Comparison of ENCODE assay signal across 27 cellular contexts in genomic region chr22:24083361-24083760, GRCh38.
"Had no signal": no experiment of that assay in that cellular context is flagged by ENCODE, and none has a peak within 500 bp of the region (broad histone marks: within the 10 kb centered on the region; RNA-seq: fewer than 3 reads in every experiment).

No MANE protein-coding gene starts in this region.

- H3K9me3 ChIP-seq: stomach, suprapubic skin, testis, thoracic aorta, thyroid gland, tibial artery, tibial nerve, transverse colon, upper lobe of left lung, upper lobe of right lung, uterus, vagina had no signal

- H3K9me3 Mint-ChIP-seq: stimulated activated effector memory CD8-positive, alpha-beta T cell treated with anti-CD3 and anti-CD28 coated beads, Interleukin-12 subunit alpha, Interleukin-12 subunit beta, amount 100 ng/mL, for 72 hours; stimulated activated naive CD8-positive, alpha-beta T cell treated with anti-CD3 and anti-CD28 coated beads, Interleukin-15, amount 100 ng/mL, for 72 hours; stimulated activated naive CD8-positive, alpha-beta T cell treated with anti-CD3 and anti-CD28 coated beads, Interleukin-15, Interleukin-2, amounts not matched to agents 100 ng/mL and 50 ng/mL, for 24 hours; type B pancreatic cell had no signal

- H3K27ac ChIP-seq: stomach, suprapubic skin, testis, thoracic aorta, thyroid gland, tibial artery, tibial nerve, transverse colon, upper lobe of left lung, upper lobe of right lung, uterus, vagina had no signal

- H3K36me3 ChIP-seq: uterus had no signal

- H3K4me1 Mint-ChIP-seq: stimulated activated effector memory CD8-positive, alpha-beta T cell treated with anti-CD3 and anti-CD28 coated beads, Interleukin-12 subunit alpha, Interleukin-12 subunit beta, amount 100 ng/mL, for 72 hours; stimulated activated naive B cell treated with anti-CD40 and anti-IgM and Interleukin-4, amounts not matched to agents 10 μg/mL and 1 μg/mL and 100 μg/mL, for 72 hours; stimulated activated naive CD8-positive, alpha-beta T cell treated with anti-CD3 and anti-CD28 coated beads, Interleukin-15, amount 100 ng/mL, for 72 hours had no signal

- H3K27me3 ChIP-seq: stomach, suprapubic skin, testis, thyroid gland, tibial artery, tibial nerve, transverse colon, upper lobe of left lung, upper lobe of right lung, uterus, vagina had no signal

- H3K27me3 Mint-ChIP-seq: stimulated activated memory B cell treated with anti-CD40 and anti-IgM and Interleukin-4, amounts not matched to agents 10 μg/mL and 1 μg/mL and 100 μg/mL, for 72 hours; stimulated activated naive B cell treated with anti-CD40 and anti-IgM and Interleukin-4, amounts not matched to agents 10 μg/mL and 1 μg/mL and 100 μg/mL, for 72 hours; stimulated activated naive CD8-positive, alpha-beta T cell treated with anti-CD3 and anti-CD28 coated beads, Interleukin-15, amount 100 ng/mL, for 72 hours; stimulated activated naive CD8-positive, alpha-beta T cell treated with anti-CD3 and anti-CD28 coated beads, Interleukin-15, Interleukin-2, amounts not matched to agents 100 ng/mL and 50 ng/mL, for 24 hours; type B pancreatic cell had no signal

- ATAC-seq: stimulated activated effector memory CD8-positive, alpha-beta T cell treated with anti-CD3 and anti-CD28 coated beads, Interleukin-12 subunit alpha, Interleukin-12 subunit beta, amount 100 ng/mL, for 72 hours; stimulated activated memory B cell treated with anti-CD40 and anti-IgM and Interleukin-4, amounts not matched to agents 10 μg/mL and 1 μg/mL and 100 μg/mL, for 72 hours; stimulated activated naive B cell treated with anti-CD40 and anti-IgM and Interleukin-4, amounts not matched to agents 10 μg/mL and 1 μg/mL and 100 μg/mL, for 72 hours; stimulated activated naive CD8-positive, alpha-beta T cell treated with anti-CD3 and anti-CD28 coated beads, Interleukin-15, amount 100 ng/mL, for 72 hours; stimulated activated naive CD8-positive, alpha-beta T cell treated with anti-CD3 and anti-CD28 coated beads, Interleukin-15, Interleukin-2, amounts not matched to agents 100 U/mL and 50 U/mL, for 24 hours; upper lobe of right lung had no signal

- H3K4me3 Mint-ChIP-seq: stimulated activated effector memory CD8-positive, alpha-beta T cell treated with anti-CD3 and anti-CD28 coated beads, Interleukin-12 subunit alpha, Interleukin-12 subunit beta, amount 100 ng/mL, for 72 hours; stimulated activated memory B cell treated with anti-CD40 and anti-IgM and Interleukin-4, amounts not matched to agents 10 μg/mL and 1 μg/mL and 100 μg/mL, for 72 hours; stimulated activated naive B cell treated with anti-CD40 and anti-IgM and Interleukin-4, amounts not matched to agents 10 μg/mL and 1 μg/mL and 100 μg/mL, for 72 hours; stimulated activated naive CD8-positive, alpha-beta T cell treated with anti-CD3 and anti-CD28 coated beads, Interleukin-15, amount 100 ng/mL, for 72 hours; stimulated activated naive CD8-positive, alpha-beta T cell treated with anti-CD3 and anti-CD28 coated beads, Interleukin-15, Interleukin-2, amounts not matched to agents 100 ng/mL and 50 ng/mL, for 24 hours; type B pancreatic cell had no signal

- H3K4me3 ChIP-seq: stomach, suprapubic skin, testis, thoracic aorta, thyroid gland, tibial artery, tibial nerve, transverse colon, upper lobe of left lung, upper lobe of right lung, uterus, vagina had no signal

- H3K27ac Mint-ChIP-seq: stimulated activated effector memory CD8-positive, alpha-beta T cell treated with anti-CD3 and anti-CD28 coated beads, Interleukin-12 subunit alpha, Interleukin-12 subunit beta, amount 100 ng/mL, for 72 hours; stimulated activated memory B cell treated with anti-CD40 and anti-IgM and Interleukin-4, amounts not matched to agents 10 μg/mL and 1 μg/mL and 100 μg/mL, for 72 hours; stimulated activated naive B cell treated with anti-CD40 and anti-IgM and Interleukin-4, amounts not matched to agents 10 μg/mL and 1 μg/mL and 100 μg/mL, for 72 hours; stimulated activated naive CD8-positive, alpha-beta T cell treated with anti-CD3 and anti-CD28 coated beads, Interleukin-15, Interleukin-2, amounts not matched to agents 100 ng/mL and 50 ng/mL, for 24 hours; type B pancreatic cell had no signal

- H3K4me1 ChIP-seq: stomach, suprapubic skin, testis, thyroid gland, tibial artery, tibial nerve, transverse colon, upper lobe of left lung, upper lobe of right lung, uterus, vagina had no signal

- DNase-seq: stimulated activated CD4-positive, alpha-beta T cell treated with anti-CD3 and anti-CD28 coated beads, Interleukin-2, amount 100 ng/mL, for 48 hours; stimulated activated CD4-positive, alpha-beta T cell treated with anti-CD3 and anti-CD28 coated beads, Interleukin-4, amount 100 ng/mL, for 1 hour; stimulated activated CD4-positive, alpha-beta T cell treated with anti-CD3 and anti-CD28 coated beads, Interleukin-4, amount 100 ng/mL, for 24 hours; stimulated activated CD4-positive, alpha-beta T cell treated with anti-CD3 and anti-CD28 coated beads, Interleukin-4, amount 100 ng/mL, for 4 hours; stimulated activated CD8-positive, alpha-beta memory T cell treated with anti-CD3 and anti-CD28 coated beads, Interleukin-4, amount 100 ng/mL, for 48 hours; stimulated activated naive B cell treated with anti-CD40 and anti-IgM and Interleukin-4, amounts not matched to agents 10 μg/mL and 1 μg/mL and 100 μg/mL, for 72 hours; stimulated activated naive CD4-positive, alpha-beta T cell; stimulated activated naive CD4-positive, alpha-beta T cell treated with Interleukin-2 at 50 U/mL for 16 hours; stimulated activated naive CD8-positive, alpha-beta T cell treated with anti-CD3 and anti-CD28 coated beads, Interleukin-15, amount 100 ng/mL, for 72 hours; stimulated activated naive CD8-positive, alpha-beta T cell treated with anti-CD3 and anti-CD28 coated beads, Interleukin-15, Interleukin-2, amounts not matched to agents 100 U/mL and 50 U/mL, for 24 hours; stomach; substantia nigra; testis; thyroid gland; tibial artery; transverse colon; upper lobe of left lung; uterus had no signal
